ENCODE assay signal across 23 cellular contexts in genomic region chrX:20294284-20294683, GRCh38.
"Had no signal": no experiment of that assay in that cellular context is flagged by ENCODE, and none has a peak within 500 bp of the region (broad histone marks: within the 10 kb centered on the region; RNA-seq: fewer than 3 reads in every experiment).

No MANE protein-coding gene starts in this region.

- H3K9me3 ChIP-seq: colonic mucosa, esophagus squamous epithelium, gastrocnemius medialis, gastroesophageal sphincter, heart left ventricle had no signal

- ATAC-seq: effector memory CD8-positive, alpha-beta T cell; esophagus mucosa; foreskin keratinocyte; gastroesophageal sphincter; heart left ventricle; heart right ventricle had no signal

- H3K4me3 ChIP-seq: colonic mucosa, coronary artery, dorsolateral prefrontal cortex, esophagus muscularis mucosa, esophagus squamous epithelium, gastrocnemius medialis, gastroesophageal sphincter, heart left ventricle, heart right ventricle had no signal

- H3K36me3 ChIP-seq: colonic mucosa, esophagus muscularis mucosa, esophagus squamous epithelium, gastrocnemius medialis, gastroesophageal sphincter, heart left ventricle, heart right ventricle had no signal

- H3K4me1 ChIP-seq: colonic mucosa, esophagus muscularis mucosa, esophagus squamous epithelium, foreskin keratinocyte, gastroesophageal sphincter, heart left ventricle, heart right ventricle had no signal

- DNase-seq: colonic mucosa; cortex of kidney; dermis blood vessel endothelial cell; dorsolateral prefrontal cortex; effector CD4-positive, alpha-beta T cell; effector CD8-positive, alpha-beta T cell; effector memory CD4-positive, alpha-beta T cell; effector memory CD8-positive, alpha-beta T cell; endodermal cell; erythroblast; esophagus squamous epithelium; foreskin fibroblast; foreskin keratinocyte; foreskin melanocyte; gastrocnemius medialis; glutamatergic neuron; head of caudate nucleus; heart left ventricle; heart right ventricle had no signal
